In the genomic region with DNA sequence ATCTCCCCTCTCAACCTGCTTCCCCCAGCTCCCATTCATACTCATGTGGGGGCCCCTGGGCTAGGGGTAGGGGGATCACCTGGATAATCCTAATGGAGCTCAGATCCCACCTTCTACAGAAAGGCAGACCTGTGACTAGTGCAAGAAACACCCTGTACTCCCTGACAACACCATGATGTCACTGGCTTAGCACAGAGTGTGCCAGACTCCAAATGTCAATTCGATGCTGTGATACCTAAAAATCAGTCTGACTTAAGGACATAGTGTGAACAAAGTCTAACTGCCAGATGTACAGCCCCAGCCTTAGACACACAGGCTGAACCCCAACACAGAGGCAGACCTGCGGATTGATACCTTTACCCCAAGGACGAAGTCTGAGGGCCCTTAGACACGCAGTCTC, we compare ENCODE assay signal across 8 cellular contexts. TPM values are rescaled to one million over a fixed set of nuclear protein-coding genes. Genes with fewer than 3 reads are reported as not detected.
"Had no signal": no experiment of that assay in that cellular context is flagged by ENCODE, and none has a peak within 500 bp of the region (broad histone marks: within the 10 kb centered on the region; RNA-seq: fewer than 3 reads in every experiment).

No MANE protein-coding gene starts in this region.

- H3K4me3 ChIP-seq: GM23338 had no signal

- H3K9me3 Mint-ChIP-seq: GM23338, H9 had no signal

- H3K27ac Mint-ChIP-seq: GM23338, H9, IgD-negative memory B cell had no signal

- H3K36me3 Mint-ChIP-seq: IgD-negative memory B cell had no signal

- ATAC-seq: GM23338, HepG2 had no signal

- DNase-seq: H9, HCEC 1CT, KBM-7 had no signal

- H3K27ac ChIP-seq: HL-60 had no signal

- H3K4me2 ChIP-seq: GM23338 had no signal

- H3K4me3 Mint-ChIP-seq: GM23338, H9, IgD-negative memory B cell had no signal

- H2AFZ ChIP-seq: GM23338 had no signal

- H3K4me1 Mint-ChIP-seq: IgD-negative memory B cell had no signal

RNA-seq across cellular contexts. Expression of a gene that starts 8.6 kb away (rescaled TPM):
- total RNA-seq: HepG2, HT1080 had no signal
- polyA plus RNA-seq: HepG2, IgD-negative memory B cell had no signal
